Comparison of ENCODE assay signal across 16 cellular contexts in the genomic region with DNA sequence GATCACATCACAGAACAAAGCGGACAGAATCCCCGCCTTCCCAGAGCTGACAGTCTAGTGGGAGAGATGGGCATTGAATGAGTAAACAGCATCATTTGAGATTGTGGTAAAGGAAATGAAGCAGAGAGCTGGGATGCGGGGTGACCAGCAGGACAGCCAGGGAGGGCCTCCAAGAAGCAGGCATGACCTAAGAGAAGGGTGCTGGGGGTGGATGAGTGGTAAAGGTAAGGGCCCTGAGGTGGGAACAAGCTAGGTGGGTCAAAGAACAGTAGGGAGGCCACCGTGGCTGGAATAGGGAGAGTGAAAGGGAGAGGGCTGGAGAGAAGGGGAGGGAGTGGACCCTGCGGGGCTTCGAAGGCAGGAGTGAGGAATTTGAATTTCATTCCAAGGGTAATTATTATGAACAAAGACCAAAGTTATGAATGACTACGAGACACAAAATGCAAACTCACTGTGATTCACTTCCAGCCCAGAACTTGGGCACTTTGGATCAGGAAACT.
DNase-seq lines count a peak whose midpoint lies in the region; ATAC-seq and TF ChIP-seq lines count a peak whose summit lies in the region.
"Had no signal": no experiment of that assay in that cellular context is flagged by ENCODE, and none has a peak within 500 bp of the region (broad histone marks: within the 10 kb centered on the region; RNA-seq: fewer than 3 reads in every experiment).

No MANE protein-coding gene starts in this region.

- H3K4me3 ChIP-seq in HEK293 (ENCODE audit: low read depth, low read length) = no peak overlapping the region
- H3K4me3 ChIP-seq: lower lobe of right lung, psoas muscle had no signal

- no peaks in the 10 kb centered on the region for H3K9me3 ChIP-seq in HEK293 (ENCODE audit: control insufficient read depth, insufficient read depth, low read depth, low read length)
- H3K9me3 ChIP-seq: lower lobe of right lung, psoas muscle had no signal

- H3K4me1 ChIP-seq in HEK293 (ENCODE audit: control insufficient read depth, insufficient read depth, low read length) = no peaks in the 10 kb centered on the region
- H3K4me1 ChIP-seq: lower lobe of right lung, psoas muscle had no signal

- ATAC-seq in GM21528 (IDR thresholded peaks at IDR 0.05; ENCODE audit: low FRiP score, unreplicated experiment) = no peak
- no peak for ATAC-seq in naive thymus-derived CD8-positive, alpha-beta T cell
- ATAC-seq: CD8-positive, alpha-beta T cell; psoas muscle; stimulated activated memory B cell treated with anti-CD40 and anti-IgM and Interleukin-4, amounts not matched to agents 10 μg/mL and 1 μg/mL and 100 μg/mL, for 72 hours had no signal

- in situ Hi-C loops in KBM-7 (cut with MboI; ENCODE audit: low pct_unique_long_range_greater_than_20kb, low sequenced_read_pairs) = no loop called here

- DNase-seq in AG09319 (ENCODE audit: extremely low read depth, low read depth) = peak; percentile 49
- peak; percentile 49 for DNase-seq in astrocyte of the hippocampus (ENCODE audit: low read depth, low spot score)
- no peak for DNase-seq in mesothelial cell of epicardium (ENCODE audit: low spot score in 2 of 2, unreplicated experiment in 2 of 2)
- DNase-seq in KBM-7 = no peak
- DNase-seq in NCI-H748 treated with DMSO at 0.1 percent for 48 hours (lab: John Stamatoyannopoulos, UW) = no peak
- no peak for DNase-seq in naive thymus-derived CD8-positive, alpha-beta T cell
- DNase-seq: activated CD4-positive, alpha-beta T cell treated with anti-CD3 and anti-CD28 coated beads for 48 hours; CD8-positive, alpha-beta T cell; hippocampal formation; NCI-H2171 had no signal

- H3K36me3 ChIP-seq in HEK293 (ENCODE audit: control insufficient read depth in 2 of 2, insufficient read depth in 1 of 2, low read length in 2 of 2) = no peaks in the 10 kb centered on the region
- H3K36me3 ChIP-seq: lower lobe of right lung had no signal

- H3K36me3 Mint-ChIP-seq in mesothelial cell of epicardium = no peaks in the 10 kb centered on the region
- H3K36me3 Mint-ChIP-seq in naive thymus-derived CD8-positive, alpha-beta T cell = no peaks in the 10 kb centered on the region
- H3K36me3 Mint-ChIP-seq: CD8-positive, alpha-beta T cell; stimulated activated memory B cell treated with anti-CD40 and anti-IgM and Interleukin-4, amounts not matched to agents 10 μg/mL and 1 μg/mL and 100 μg/mL, for 72 hours had no signal

- no peaks in the 10 kb centered on the region for H3K27me3 Mint-ChIP-seq in mesothelial cell of epicardium (ENCODE audit: low read depth)
- H3K27me3 Mint-ChIP-seq in naive thymus-derived CD8-positive, alpha-beta T cell = peaks cover 0 to 2% (median 0%) of the 10 kb centered on the region in 5 donors

- no peak for TF ChIP-seq CTCF in AG09319 (IDR thresholded peaks at IDR 0.05; ENCODE audit: low read depth, low read length)
- TF ChIP-seq CTCF in HEK293 (tag by site-specific recombination; IDR thresholded peaks at IDR 0.05) = no peak
- TF ChIP-seq CTCF in mesothelial cell of epicardium (IDR thresholded peaks at IDR 0.05; ENCODE audit: unreplicated experiment) = no peak

- CTCF ChIA-PET in HEK293 (lab: Yijun Ruan, JAX) = no interaction called here

- POLR2A ChIA-PET in HEK293 (lab: Yijun Ruan, JAX) = no interaction called here
- POLR2A ChIA-PET in naive thymus-derived CD8-positive, alpha-beta T cell (lab: Charles Lee) = interaction anchor here (0.7 kb wide), 1 partner anchor 14 kb away, joined by 3 read pairs; no protein-coding TSS in a partner anchor

- H3K9me3 Mint-ChIP-seq in mesothelial cell of epicardium = no peaks in the 10 kb centered on the region
- H3K9me3 Mint-ChIP-seq in naive thymus-derived CD8-positive, alpha-beta T cell = no peaks in the 10 kb centered on the region
- H3K9me3 Mint-ChIP-seq: activated T-helper 1 cell treated with anti-CD3 and anti-CD28 coated beads, Interleukin-12 subunit alpha, Interleukin-12 subunit beta, Interleukin-2, Interleukin-4 antibody, amounts not matched to agents 30 ng/mL and 10 ng/mL and 1 ng/mL, durations not matched to agents 14 hours and 24 hours and 36 hours; CD8-positive, alpha-beta T cell; stimulated activated memory B cell treated with anti-CD40 and anti-IgM and Interleukin-4, amounts not matched to agents 10 μg/mL and 1 μg/mL and 100 μg/mL, for 72 hours had no signal

- no peak overlapping the region for H3K4me3 Mint-ChIP-seq in mesothelial cell of epicardium
- no peak overlapping the region for H3K4me3 Mint-ChIP-seq in naive thymus-derived CD8-positive, alpha-beta T cell
- H3K4me3 Mint-ChIP-seq: activated T-helper 1 cell treated with anti-CD3 and anti-CD28 coated beads, Interleukin-12 subunit alpha, Interleukin-12 subunit beta, Interleukin-2, Interleukin-4 antibody, amounts not matched to agents 30 ng/mL and 10 ng/mL and 1 ng/mL, durations not matched to agents 14 hours and 24 hours and 36 hours; CD8-positive, alpha-beta T cell; stimulated activated memory B cell treated with anti-CD40 and anti-IgM and Interleukin-4, amounts not matched to agents 10 μg/mL and 1 μg/mL and 100 μg/mL, for 72 hours had no signal

- peak overlapping the region; percentile 5 for H3K27ac Mint-ChIP-seq in mesothelial cell of epicardium
- H3K27ac Mint-ChIP-seq in naive thymus-derived CD8-positive, alpha-beta T cell = no peak overlapping the region
- H3K27ac Mint-ChIP-seq: CD8-positive, alpha-beta T cell; stimulated activated memory B cell treated with anti-CD40 and anti-IgM and Interleukin-4, amounts not matched to agents 10 μg/mL and 1 μg/mL and 100 μg/mL, for 72 hours had no signal

- H3K4me1 Mint-ChIP-seq in mesothelial cell of epicardium = peaks cover 18% of the 10 kb centered on the region
- no peaks in the 10 kb centered on the region for H3K4me1 Mint-ChIP-seq in naive thymus-derived CD8-positive, alpha-beta T cell
- H3K4me1 Mint-ChIP-seq: stimulated activated memory B cell treated with anti-CD40 and anti-IgM and Interleukin-4, amounts not matched to agents 10 μg/mL and 1 μg/mL and 100 μg/mL, for 72 hours had no signal

- no peak overlapping the region for H3K27ac ChIP-seq in HEK293 (ENCODE audit: extremely low read depth, low read depth, low read length)
- H3K27ac ChIP-seq: lower lobe of right lung, psoas muscle had no signal

TF ChIP-seq in HEK293, 187 proteins besides CTCF, POLR2A, EP300 and RAD21:
- no peak for TF ChIP-seq ZNF792 (tag by site-specific recombination; IDR thresholded peaks at IDR 0.05)
- TF ChIP-seq ZNF341 (tag by site-specific recombination; IDR thresholded peaks at IDR 0.05; ENCODE audit: low read depth) = peak; percentile 58; the same call in 1 of the 2 replicates

Comparison
In these comparisons a context has a peak if more than half of its experiments do, and no peak if none do; other contexts are left out.
1. DNase-seq: peak in AG09319 (single experiment) and astrocyte of the hippocampus (single experiment); none in mesothelial cell of epicardium (0 of 2), KBM-7 (single experiment), NCI-H748 treated with DMSO at 0.1 percent for 48 hours (single experiment) and naive thymus-derived CD8-positive, alpha-beta T cell (0 of 10).